ENCODE assay signal across 21 cellular contexts in the genomic region with DNA sequence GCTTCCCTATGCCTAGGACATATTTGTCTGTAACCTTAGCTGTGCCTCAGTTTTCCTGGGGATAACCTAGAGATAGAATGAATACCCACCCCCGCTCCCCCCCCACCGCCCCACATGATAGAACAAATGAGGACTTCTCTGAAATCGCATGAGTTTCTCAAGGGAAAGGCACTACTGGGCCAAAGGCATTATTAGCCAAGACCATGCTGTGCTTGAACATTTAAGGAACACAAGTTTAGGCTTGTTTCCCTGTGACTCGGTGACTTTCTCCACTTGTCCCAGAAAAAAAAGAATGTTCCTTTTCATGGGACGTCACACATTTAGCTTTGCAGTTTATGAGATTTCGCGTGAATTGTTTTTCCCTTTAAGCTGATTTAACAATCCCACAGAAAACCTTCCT. TPM values are rescaled to one million over a fixed set of nuclear protein-coding genes. Genes with fewer than 3 reads are reported as not detected.
A peak's percentile ranks its signal among the peaks of the same experiment; 100 is the strongest.
DNase-seq lines count a peak whose midpoint lies in the region; ATAC-seq and TF ChIP-seq lines count a peak whose summit lies in the region.
"Had no signal": no experiment of that assay in that cellular context is flagged by ENCODE, and none has a peak within 500 bp of the region (broad histone marks: within the 10 kb centered on the region; RNA-seq: fewer than 3 reads in every experiment).

No MANE protein-coding gene starts in this region.

- WGBS in testis, 2 donors = 54 to 65% methylated on average over 7 of the region's 7 CpGs
- 98% methylated on average over 4 of the region's 7 CpGs for WGBS in mesenchymal stem cell

- TF ChIP-seq POLR2A in testis (IDR thresholded peaks at IDR 0.05) = no peak

- H3K27me3 ChIP-seq in DOHH2 (ENCODE audit: control insufficient read depth, low read length) (no peaks in the 10 kb centered on the region), testis (no peaks in the 10 kb centered on the region), mesenchymal stem cell (ENCODE audit: control insufficient read depth in 1 of 2, insufficient read depth in 1 of 2, low read length in 2 of 2) (no peaks in the 10 kb centered on the region)
- no peaks in the 10 kb centered on the region for H3K27me3 ChIP-seq in effector memory CD4-positive, alpha-beta T cell (replicated peaks; ENCODE audit: control insufficient read depth, insufficient read depth, low read length, poor library complexity, severe bottlenecking)
- H3K27me3 ChIP-seq: BLaER1 had no signal

- no peak for ATAC-seq in T-helper 17 cell
- ATAC-seq: HepG2 had no signal

- peaks cover 2% of the 10 kb centered on the region for H3K36me3 Mint-ChIP-seq in T-helper 17 cell (ENCODE audit: low read depth)

- no peaks in the 10 kb centered on the region for H3F3A ChIP-seq in DOHH2 (ENCODE audit: control insufficient read depth, insufficient read depth)

- H3K27ac ChIP-seq in DOHH2 (ENCODE audit: low read depth, low read length) (no peak overlapping the region), epithelial cell of prostate (peak overlapping the region; percentile 5), testis (peak overlapping the region; percentile 74 to 82), mesenchymal stem cell (ENCODE audit: low read length, poor library complexity, severe bottlenecking) (no peak overlapping the region)
- H3K27ac ChIP-seq in effector memory CD4-positive, alpha-beta T cell (ENCODE audit: insufficient read depth, low read length, poor library complexity, severe bottlenecking) = no peak overlapping the region
- H3K27ac ChIP-seq: BLaER1 had no signal

- no peak overlapping the region for H4K8ac ChIP-seq in mesenchymal stem cell (ENCODE audit: low read length)

- H3K9me3 ChIP-seq in DOHH2 (ENCODE audit: control insufficient read depth, insufficient read depth, low read length) (no peaks in the 10 kb centered on the region), T-helper 17 cell (ENCODE audit: control insufficient read depth, low read length, poor library complexity, severe bottlenecking) (no peaks in the 10 kb centered on the region), testis (no peaks in the 10 kb centered on the region), mesenchymal stem cell (ENCODE audit: control insufficient read depth, low read length) (no peaks in the 10 kb centered on the region)
- no peaks in the 10 kb centered on the region for H3K9me3 ChIP-seq in effector memory CD4-positive, alpha-beta T cell (ENCODE audit: control insufficient read depth, low read length)
- H3K9me3 ChIP-seq: BLaER1 had no signal

- no peak overlapping the region for H2BK5ac ChIP-seq in mesenchymal stem cell (ENCODE audit: low read depth, low read length, poor library complexity, severe bottlenecking)

- no peaks in the 10 kb centered on the region for H3K79me2 ChIP-seq in DOHH2 (ENCODE audit: control insufficient read depth, low read length)

- no peak overlapping the region for H3K14ac ChIP-seq in mesenchymal stem cell (ENCODE audit: low read length in 2 of 2)

- no peak overlapping the region for H3K4me3 Mint-ChIP-seq in T-helper 17 cell
- H3K4me3 Mint-ChIP-seq: CD4-positive, CD25-positive, alpha-beta regulatory T cell had no signal

- H3K4me3 ChIP-seq in DOHH2 (ENCODE audit: low read length) (no peak overlapping the region), testis (no peak overlapping the region), mesenchymal stem cell (ENCODE audit: insufficient read depth in 1 of 2, low read depth in 1 of 2, low read length in 2 of 2) (no peak overlapping the region)
- H3K4me3 ChIP-seq in effector memory CD4-positive, alpha-beta T cell (ENCODE audit: insufficient read depth, low read depth, low read length, poor library complexity, severe bottlenecking) = no peak overlapping the region
- H3K4me3 ChIP-seq: BLaER1 had no signal

- no peak overlapping the region for H2BK15ac ChIP-seq in mesenchymal stem cell (ENCODE audit: low read depth, poor library complexity, severe bottlenecking)

- TF ChIP-seq CTCF in DOHH2 (IDR thresholded peaks at IDR 0.05; ENCODE audit: low read depth, low read length, poor library complexity, severe bottlenecking) (no peak), testis (IDR thresholded peaks at IDR 0.05) (no peak)

- no peak overlapping the region for H2BK12ac ChIP-seq in mesenchymal stem cell (ENCODE audit: low read length in 2 of 2)

- H3K79me1 ChIP-seq in mesenchymal stem cell (replicated peaks; ENCODE audit: low read length, poor library complexity, severe bottlenecking) = peaks cover 26% of the 10 kb centered on the region

- DNase-seq in T-helper 17 cell (no peak), epithelial cell of prostate (ENCODE audit: low read depth, low spot score) (no peak), testis (peak; percentile 69), mesenchymal stem cell (no peak), NCI-H1417 (lab: John Stamatoyannopoulos, UW) (no peak)
- DNase-seq in effector memory CD4-positive, alpha-beta T cell = no peak
- DNase-seq: CD4-positive, CD25-positive, alpha-beta regulatory T cell; DMS153; DND-41; Karpas-422; NCI-H1092 treated with DMSO at 0.1 percent for 48 hours; NCI-H1436 treated with DMSO at 0.1 percent for 48 hours; NCI-H1930; NCI-H2107; NCI-H524 treated with DMSO at 0.1 percent for 48 hours; NCI-H774 had no signal

- H3K4me1 ChIP-seq in DOHH2 (ENCODE audit: control insufficient read depth, low read length) (peaks cover 12% of the 10 kb centered on the region), testis (peaks cover 17% of the 10 kb centered on the region), mesenchymal stem cell (ENCODE audit: control insufficient read depth, insufficient read depth, low read depth, low read length) (peaks cover 12% of the 10 kb centered on the region)
- no peaks in the 10 kb centered on the region for H3K4me1 ChIP-seq in effector memory CD4-positive, alpha-beta T cell (ENCODE audit: control insufficient read depth, insufficient read depth, low read length, poor library complexity, severe bottlenecking)

- H3K9ac ChIP-seq in mesenchymal stem cell (ENCODE audit: low read length) = no peak overlapping the region
- H3K9ac ChIP-seq: BLaER1 had no signal

- H4K20me1 ChIP-seq in DOHH2 (ENCODE audit: control insufficient read depth, insufficient read depth, low read depth, low read length) = no peaks in the 10 kb centered on the region

- H4K91ac ChIP-seq in mesenchymal stem cell (ENCODE audit: low read length) = no peak overlapping the region

- peaks cover 2% of the 10 kb centered on the region for H3K4me1 Mint-ChIP-seq in T-helper 17 cell

- H3K9me2 ChIP-seq in DOHH2 (replicated peaks; ENCODE audit: control insufficient read depth, low read length) = no peaks in the 10 kb centered on the region

- H3K4me2 ChIP-seq in DOHH2 (ENCODE audit: low read length) (0 out of 2 replicates have a peak overlapping the region, but pooled peaks have one; percentile 30), mesenchymal stem cell (ENCODE audit: low read length, poor library complexity, severe bottlenecking) (no peak overlapping the region)
- H3K4me2 ChIP-seq: BLaER1 had no signal

- H3K27me3 Mint-ChIP-seq in T-helper 17 cell = no peaks in the 10 kb centered on the region
- H3K27me3 Mint-ChIP-seq: CD4-positive, CD25-positive, alpha-beta regulatory T cell had no signal

- H2AK5ac ChIP-seq in mesenchymal stem cell (ENCODE audit: low read length, severe bottlenecking) = no peak overlapping the region

- H3K4ac ChIP-seq in mesenchymal stem cell (ENCODE audit: low read depth in 1 of 2, low read length in 2 of 2) = no peak overlapping the region

- peaks cover 20% of the 10 kb centered on the region; the same call in 1 of the 2 replicates for H3K36me3 ChIP-seq in DOHH2 (ENCODE audit: control insufficient read depth, low read length)
- no peaks in the 10 kb centered on the region for H3K36me3 ChIP-seq in testis (ENCODE audit: low read depth, missing control alignments)
- H3K36me3 ChIP-seq in mesenchymal stem cell (ENCODE audit: control insufficient read depth in 1 of 2, insufficient read depth in 2 of 2, low read depth in 1 of 2, low read length in 2 of 2) = peaks cover 28 to 44% of the 10 kb centered on the region in 2 experiments
- peaks cover 31% of the 10 kb centered on the region for H3K36me3 ChIP-seq in effector memory CD4-positive, alpha-beta T cell (ENCODE audit: control insufficient read depth, insufficient read depth, low read length)

- H3K23ac ChIP-seq in mesenchymal stem cell (ENCODE audit: low read length in 2 of 2) = no peak overlapping the region

- H2AFZ ChIP-seq in mesenchymal stem cell (ENCODE audit: low read depth, low read length) = no peak overlapping the region

- H2BK120ac ChIP-seq in mesenchymal stem cell (ENCODE audit: low read depth, low read length) = no peak overlapping the region

- H3K27ac Mint-ChIP-seq in T-helper 17 cell = peak overlapping the region; percentile 39

- H3K18ac ChIP-seq in mesenchymal stem cell (ENCODE audit: low read depth in 1 of 2, low read length in 2 of 2) = no peak overlapping the region

- intact Hi-C loops in testis (cut with DNase I; ENCODE audit: low total_unique reads) = no loop called here

RNA-seq across cellular contexts. Expression of a gene that starts 51.4 kb away (rescaled TPM):
- not detected for total RNA-seq in T-helper 17 cell
- total RNA-seq in testis = under 1 TPM in 1 of 2 donors, not detected in 1; 0.50 TPM
- 1.7 TPM for polyA plus RNA-seq in testis (ENCODE audit: insufficient read depth, low read depth, low replicate concordance)
- polyA plus RNA-seq in mesenchymal stem cell (2013, experiment 1 of 2) = 0.01 TPM
- polyA plus RNA-seq in mesenchymal stem cell (2013, experiment 2 of 2) = not detected
- total RNA-seq: HepG2, HT-29 had no signal
- polyA plus RNA-seq: AG04450, HepG2 had no signal

Comparison
In these comparisons a context has a peak if more than half of its experiments do, and no peak if none do; other contexts are left out.
1. H3K27ac ChIP-seq: peak in epithelial cell of prostate (single experiment) and testis (2 of 2); none in DOHH2 (single experiment), mesenchymal stem cell (single experiment) and effector memory CD4-positive, alpha-beta T cell (single experiment).